Comparison of ENCODE assay signal across 8 cellular contexts in the genomic region with DNA sequence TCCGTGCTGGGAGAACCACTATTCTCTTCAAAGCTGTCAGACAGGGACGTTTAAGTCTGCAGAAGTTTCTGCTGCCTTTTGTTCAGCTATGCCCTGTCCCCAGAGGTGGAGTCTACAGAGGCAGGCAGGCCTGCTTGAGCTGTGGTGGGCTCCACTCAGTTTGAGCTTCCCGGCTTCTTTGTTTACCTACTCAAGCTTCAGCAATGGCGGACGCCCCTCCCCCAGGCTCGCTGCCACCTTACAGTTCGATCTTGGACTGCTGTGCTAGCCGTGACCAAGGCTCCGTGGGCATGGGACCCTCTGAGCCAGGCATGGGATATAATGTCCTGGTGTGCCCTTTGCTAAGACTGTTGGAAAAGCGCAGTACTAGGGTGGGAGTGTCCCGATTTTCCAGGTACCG. TPM values are rescaled to one million over a fixed set of nuclear protein-coding genes. Genes with fewer than 3 reads are reported as not detected.
DNase-seq lines count a peak whose midpoint lies in the region; ATAC-seq, FAIRE-seq and TF ChIP-seq lines count a peak whose summit lies in the region.
"Not testable (repeated sequence)": the region's sequence is repeated elsewhere in the genome, so short reads cannot be mapped to it uniquely, and the experiment has no call there.

No MANE protein-coding gene starts in this region.

- POLR2A ChIA-PET in HepG2 (lab: Yijun Ruan, JAX) = interaction anchor here (1.2 kb wide), 2 partner anchors 16 to 21 kb away, joined by 3 read pairs; a partner anchor contains a TSS

- peaks cover 28% of the 10 kb centered on the region for H3K4me1 ChIP-seq in CD4-positive, CD25-positive, alpha-beta regulatory T cell (ENCODE audit: control insufficient read depth, insufficient read depth, low read length, poor library complexity, severe bottlenecking)
- H3K4me1 ChIP-seq in ascending aorta (peaks cover 17 to 37% of the 10 kb centered on the region in 2 donors), left ventricle myocardium inferior (peaks cover 74% of the 10 kb centered on the region), HepG2 (ENCODE audit: insufficient read depth, low read length) (peaks cover 55% of the 10 kb centered on the region), sigmoid colon (peaks cover 0 to 25% (median 21%) of the 10 kb centered on the region in 4 donors)
- not testable (repeated sequence) for H3K4me1 ChIP-seq in right cardiac atrium (ENCODE audit: control insufficient read depth, insufficient read depth, low read length)

- FAIRE-seq in HepG2 (lab: Jason Lieb, UNC) = not testable (repeated sequence)

- not testable (repeated sequence) for H3K4me3 ChIP-seq in CD4-positive, CD25-positive, alpha-beta regulatory T cell (ENCODE audit: low read depth, low read length); ascending aorta; left ventricle myocardium inferior; right cardiac atrium (ENCODE audit: low read length); sigmoid colon
- H3K4me3 ChIP-seq in HepG2 (replicated peaks in 1 of 3; ENCODE audit: insufficient read depth in 1 of 3, low read depth in 2 of 3, low read length in 3 of 3) = peak overlapping the region in 2 of 3 experiments; percentile 18 to 38; a peak in 3 of 6 replicates

- TF ChIP-seq RAD21 in HepG2 (CRISPR knock-in tag; IDR thresholded peaks at IDR 0.05) = not testable (repeated sequence)

- H2AFZ ChIP-seq in HepG2 (ENCODE audit: low read length) = not testable (repeated sequence)

- H3K9ac ChIP-seq in HepG2 (ENCODE audit: insufficient read depth, low read depth, low read length) = not testable (repeated sequence)

- ATAC-seq in CD4-positive, CD25-positive, alpha-beta regulatory T cell (ENCODE audit: low read depth in 2 of 2); left ventricle myocardium superior; right cardiac atrium; HepG2; stimulated activated naive B cell treated with anti-CD40 and anti-IgM and Interleukin-4, amounts not matched to agents 10 μg/mL and 1 μg/mL and 100 μg/mL, for 72 hours (replicated peaks): not testable (repeated sequence)

- not testable (repeated sequence) for H3K79me2 ChIP-seq in HepG2 (ENCODE audit: insufficient read depth, low read length)

- CTCF ChIA-PET in HepG2 (lab: Yijun Ruan, JAX; ENCODE audit: low intra/inter-chr PET ratio, low total read pairs) = not testable (repeated sequence)

- not testable (repeated sequence) for H3K4me3 Mint-ChIP-seq in CD4-positive, CD25-positive, alpha-beta regulatory T cell; stimulated activated naive B cell treated with anti-CD40 and anti-IgM and Interleukin-4, amounts not matched to agents 10 μg/mL and 1 μg/mL and 100 μg/mL, for 72 hours

- H3K4me1 Mint-ChIP-seq in CD4-positive, CD25-positive, alpha-beta regulatory T cell = peaks cover 21 to 74% (median 43%) of the 10 kb centered on the region in 4 donors
- peaks cover 4 to 38% of the 10 kb centered on the region in 2 donors for H3K4me1 Mint-ChIP-seq in stimulated activated naive B cell treated with anti-CD40 and anti-IgM and Interleukin-4, amounts not matched to agents 10 μg/mL and 1 μg/mL and 100 μg/mL, for 72 hours

- DNase-seq in CD4-positive, CD25-positive, alpha-beta regulatory T cell; ascending aorta (ENCODE audit: low spot score in 2 of 2); left ventricle myocardium inferior; HepG2 (ENCODE audit: low spot score); stimulated activated naive B cell treated with anti-CD40 and anti-IgM and Interleukin-4, amounts not matched to agents 10 μg/mL and 1 μg/mL and 100 μg/mL, for 72 hours: not testable (repeated sequence)
- peak; percentile 22 for DNase-seq in left ventricle myocardium superior
- peak in 2 of 3 donors; percentile 46 to 58 for DNase-seq in right cardiac atrium
- DNase-seq in sigmoid colon = peak; percentile 52

- not testable (repeated sequence) for H3K27ac ChIP-seq in CD4-positive, CD25-positive, alpha-beta regulatory T cell (ENCODE audit: insufficient read depth, low read length, poor library complexity, severe bottlenecking); right cardiac atrium (ENCODE audit: low read length); sigmoid colon
- H3K27ac ChIP-seq in ascending aorta = peak overlapping the region; percentile 27 to 71
- H3K27ac ChIP-seq in left ventricle myocardium inferior (replicated peaks) = peak overlapping the region; percentile 90
- H3K27ac ChIP-seq in HepG2 (ENCODE audit: extremely low read length, insufficient read depth, low read length) = peak overlapping the region; percentile 39

- H3K9me3 Mint-ChIP-seq in CD4-positive, CD25-positive, alpha-beta regulatory T cell; stimulated activated naive B cell treated with anti-CD40 and anti-IgM and Interleukin-4, amounts not matched to agents 10 μg/mL and 1 μg/mL and 100 μg/mL, for 72 hours: not testable (repeated sequence)

- TF ChIP-seq CTCF in ascending aorta (IDR thresholded peaks at IDR 0.05); left ventricle myocardium inferior (IDR thresholded peaks at IDR 0.05; ENCODE audit: borderline replicate concordance); HepG2 (CRISPR knock-in tag; IDR thresholded peaks at IDR 0.05); sigmoid colon (IDR thresholded peaks at IDR 0.05): not testable (repeated sequence)

- BruUV-seq in HepG2 (replicated peaks; lab: Mats Ljungman, UMichigan) = not testable (repeated sequence)

- not testable (repeated sequence) for TF ChIP-seq POLR2A in HepG2 (IDR thresholded peaks at IDR 0.05; ENCODE audit: insufficient read depth in 1 of 2, low read depth in 2 of 2, low read length in 2 of 2); sigmoid colon (IDR thresholded peaks at IDR 0.05)

- 97% methylated on average over 12 of the region's 12 CpGs for WGBS in right cardiac atrium
- 55% methylated on average over 11 of the region's 12 CpGs for WGBS in HepG2 (ENCODE audit: low lambda C conversion rate)
- 97 to 98% methylated on average over 12 of the region's 12 CpGs for WGBS in sigmoid colon, 2 donors

- not testable (repeated sequence) for H3K36me3 ChIP-seq in CD4-positive, CD25-positive, alpha-beta regulatory T cell (ENCODE audit: control insufficient read depth, insufficient read depth, low read length); ascending aorta; HepG2 (replicated peaks in 1 of 2; ENCODE audit: control insufficient read depth in 1 of 2, insufficient read depth in 2 of 2, low read length in 2 of 2); sigmoid colon
- H3K36me3 ChIP-seq in left ventricle myocardium inferior = peaks cover 12% of the 10 kb centered on the region

- H3K4me2 ChIP-seq in HepG2 (ENCODE audit: low read depth, low read length) = peak overlapping the region; percentile 54

- H3K27me3 ChIP-seq in CD4-positive, CD25-positive, alpha-beta regulatory T cell (ENCODE audit: control insufficient read depth, insufficient read depth, low read length); ascending aorta; left ventricle myocardium inferior (ENCODE audit: low read depth); right cardiac atrium (ENCODE audit: control insufficient read depth, insufficient read depth); HepG2 (ENCODE audit: control insufficient read depth in 1 of 2, insufficient read depth in 2 of 2, low read length in 2 of 2); sigmoid colon: not testable (repeated sequence)

- H3K36me3 Mint-ChIP-seq in CD4-positive, CD25-positive, alpha-beta regulatory T cell = peaks cover 11% of the 10 kb centered on the region
- H3K36me3 Mint-ChIP-seq in stimulated activated naive B cell treated with anti-CD40 and anti-IgM and Interleukin-4, amounts not matched to agents 10 μg/mL and 1 μg/mL and 100 μg/mL, for 72 hours = peaks cover 24 to 32% of the 10 kb centered on the region in 2 donors

- in situ Hi-C loops in HepG2 (cut with HindIII; ENCODE audit: extremely low pct_ligation_motif_present, low pct_unique_long_range_greater_than_20kb) = not testable (repeated sequence)

- not testable (repeated sequence) for H3K27me3 Mint-ChIP-seq in CD4-positive, CD25-positive, alpha-beta regulatory T cell; stimulated activated naive B cell treated with anti-CD40 and anti-IgM and Interleukin-4, amounts not matched to agents 10 μg/mL and 1 μg/mL and 100 μg/mL, for 72 hours

- not testable (repeated sequence) for H4K20me1 ChIP-seq in HepG2 (ENCODE audit: insufficient read depth, low read length)

- peak overlapping the region in 2 of 3 donors; percentile 56 to 86 for H3K27ac Mint-ChIP-seq in CD4-positive, CD25-positive, alpha-beta regulatory T cell
- H3K27ac Mint-ChIP-seq in stimulated activated naive B cell treated with anti-CD40 and anti-IgM and Interleukin-4, amounts not matched to agents 10 μg/mL and 1 μg/mL and 100 μg/mL, for 72 hours = peak overlapping the region; percentile 56

- not testable (repeated sequence) for TF ChIP-seq EP300 in HepG2 (IDR thresholded peaks at IDR 0.05; ENCODE audit: low read depth in 2 of 2, low read length in 2 of 2); HepG2 (CRISPR knock-in tag; IDR thresholded peaks at IDR 0.05; ENCODE audit: borderline replicate concordance); sigmoid colon (IDR thresholded peaks at IDR 0.05)

- intact Hi-C loops in ascending aorta (cut with DNase I); left ventricle myocardium inferior (cut with micrococcal nuclease); left ventricle myocardium superior (cut with micrococcal nuclease); right cardiac atrium (cut with DNase I); HepG2 (cut with micrococcal nuclease; ENCODE audit: unreplicated experiment); sigmoid colon (cut with DNase I): not testable (repeated sequence)

- H3K9me3 ChIP-seq in CD4-positive, CD25-positive, alpha-beta regulatory T cell (ENCODE audit: control insufficient read depth in 2 of 2, low read length in 2 of 2); ascending aorta; left ventricle myocardium inferior (replicated peaks); right cardiac atrium (ENCODE audit: control insufficient read depth, low read length); HepG2 (ENCODE audit: low read length); sigmoid colon: not testable (repeated sequence)

RNA-seq across cellular contexts. Expression of a gene that starts 20.9 kb away (rescaled TPM):
- 66.5 TPM for total RNA-seq in CD4-positive, CD25-positive, alpha-beta regulatory T cell
- 10 to 100 TPM; 53.0 to 65.2 (median 56.8) TPM for polyA plus RNA-seq in CD4-positive, CD25-positive, alpha-beta regulatory T cell
- total RNA-seq in ascending aorta (40.3 TPM), left ventricle myocardium inferior (169 TPM), left ventricle myocardium superior (202 TPM), right cardiac atrium (100 to 1,000 TPM in 3 of 4 donors, 10 to 100 TPM in 1; 98.2 to 141 (median 134) TPM), HepG2 (2016; rRNA removed; fragmentation: Illumina TruSeq; extraction: Trizol) (21.0 and 32.4 TPM in 2 replicates), sigmoid colon (10 to 100 TPM; 46.8 to 68.1 (median 49.1) TPM)
- polyA plus RNA-seq in right cardiac atrium (37.6 TPM), HepG2 (2011; rRNA removed) (7.7 and 8.9 TPM in 2 replicates), sigmoid colon (10 to 100 TPM; 17.0 to 76.5 (median 45.0) TPM)
- total RNA-seq in HepG2 (2016; cell fraction: cytosol; rRNA removed; fragmentation: Illumina TruSeq; extraction: Trizol; ENCODE audit: low read depth) = 7.5 and 7.9 TPM in 2 replicates
- total RNA-seq in HepG2 (2016; cell fraction: insoluble cytoplasmic fraction; rRNA removed; fragmentation: Illumina TruSeq; extraction: Trizol) = 19.5 and 29.4 TPM in 2 replicates
- 30.0 and 33.2 TPM in 2 replicates for total RNA-seq in HepG2 (2016; cell fraction: membrane; rRNA removed; fragmentation: Illumina TruSeq; extraction: Trizol)
- total RNA-seq in HepG2 (2016; cell fraction: nucleus; rRNA removed; fragmentation: Illumina TruSeq; extraction: Trizol) = 26.8 and 28.3 TPM in 2 replicates
- 4.1 and 6.4 TPM in 2 replicates for polyA plus RNA-seq in HepG2 (2011; cell fraction: cytosol; rRNA removed)
- polyA plus RNA-seq in HepG2 (2011; cell fraction: nucleus; rRNA removed) = 9.3 and 10.7 TPM in 2 replicates
- polyA plus RNA-seq in HepG2 (2012) = 7.2 and 8.6 TPM in 2 replicates
- 3.4 and 4.8 TPM in 2 replicates for polyA plus RNA-seq in HepG2 (2016; cell fraction: cytosol; fragmentation: Illumina TruSeq; extraction: Trizol; ENCODE audit: low read depth)
- 15.6 and 16.6 TPM in 2 replicates for polyA plus RNA-seq in HepG2 (2016; cell fraction: insoluble cytoplasmic fraction; fragmentation: Illumina TruSeq; extraction: Trizol; ENCODE audit: low read depth)
- polyA plus RNA-seq in HepG2 (2016; cell fraction: membrane; fragmentation: Illumina TruSeq; extraction: Trizol; ENCODE audit: low read depth) = 11.2 and 11.7 TPM in 2 replicates
- 16.4 and 17.3 TPM in 2 replicates for polyA plus RNA-seq in HepG2 (2016; cell fraction: nucleus; fragmentation: Illumina TruSeq; extraction: Trizol; ENCODE audit: insufficient read depth, low read depth)
- 11.7 and 20.5 TPM in 2 replicates for polyA minus RNA-seq in HepG2 (2011; rRNA and poly(A)+ RNA removed; ENCODE audit: low replicate concordance)
- polyA minus RNA-seq in HepG2 (2011; cell fraction: cytosol; rRNA and poly(A)+ RNA removed) = 8.0 and 9.8 TPM in 2 replicates
- 45.7 and 50.8 TPM in 2 replicates for polyA minus RNA-seq in HepG2 (2011; cell fraction: nucleus; rRNA and poly(A)+ RNA removed)

RNA-seq across cellular contexts. Expression of a gene that starts 21.2 kb away (rescaled TPM):
- total RNA-seq in CD4-positive, CD25-positive, alpha-beta regulatory T cell = 11.0 TPM
- 10 to 100 TPM; 34.2 to 44.2 (median 35.6) TPM for polyA plus RNA-seq in CD4-positive, CD25-positive, alpha-beta regulatory T cell
- total RNA-seq in ascending aorta (22.8 TPM), left ventricle myocardium inferior (57.5 TPM), left ventricle myocardium superior (81.4 TPM), right cardiac atrium (10 to 100 TPM; 35.4 to 51.3 (median 43.4) TPM), HepG2 (2016; rRNA removed; fragmentation: Illumina TruSeq; extraction: Trizol) (66.6 and 73.8 TPM in 2 replicates), sigmoid colon (10 to 100 TPM; 14.7 to 32.3 (median 17.1) TPM)
- polyA plus RNA-seq in right cardiac atrium (46.9 TPM), HepG2 (2011; rRNA removed) (28.6 and 34.1 TPM in 2 replicates), sigmoid colon (100 to 1,000 TPM in 1 of 3 donors, 10 to 100 TPM in 2; 23.0 to 142 (median 70.9) TPM)
- 155 and 168 TPM in 2 replicates for total RNA-seq in HepG2 (2016; cell fraction: cytosol; rRNA removed; fragmentation: Illumina TruSeq; extraction: Trizol; ENCODE audit: low read depth)
- total RNA-seq in HepG2 (2016; cell fraction: insoluble cytoplasmic fraction; rRNA removed; fragmentation: Illumina TruSeq; extraction: Trizol) = 65.4 and 69.5 TPM in 2 replicates
- 248 and 275 TPM in 2 replicates for total RNA-seq in HepG2 (2016; cell fraction: membrane; rRNA removed; fragmentation: Illumina TruSeq; extraction: Trizol)
- 48.5 and 52.0 TPM in 2 replicates for total RNA-seq in HepG2 (2016; cell fraction: nucleus; rRNA removed; fragmentation: Illumina TruSeq; extraction: Trizol)
- polyA plus RNA-seq in HepG2 (2011; cell fraction: cytosol; rRNA removed) = 14.8 and 23.2 TPM in 2 replicates
- polyA plus RNA-seq in HepG2 (2011; cell fraction: nucleus; rRNA removed) = 14.3 and 19.5 TPM in 2 replicates
- polyA plus RNA-seq in HepG2 (2012) = 28.1 and 39.7 TPM in 2 replicates
- 187 and 197 TPM in 2 replicates for polyA plus RNA-seq in HepG2 (2016; cell fraction: cytosol; fragmentation: Illumina TruSeq; extraction: Trizol; ENCODE audit: low read depth)
- 78.3 and 87.0 TPM in 2 replicates for polyA plus RNA-seq in HepG2 (2016; cell fraction: insoluble cytoplasmic fraction; fragmentation: Illumina TruSeq; extraction: Trizol; ENCODE audit: low read depth)
- 257 and 275 TPM in 2 replicates for polyA plus RNA-seq in HepG2 (2016; cell fraction: membrane; fragmentation: Illumina TruSeq; extraction: Trizol; ENCODE audit: low read depth)
- polyA plus RNA-seq in HepG2 (2016; cell fraction: nucleus; fragmentation: Illumina TruSeq; extraction: Trizol; ENCODE audit: insufficient read depth, low read depth) = 78.8 and 84.3 TPM in 2 replicates
- polyA minus RNA-seq in HepG2 (2011; rRNA and poly(A)+ RNA removed; ENCODE audit: low replicate concordance) = 6.0 and 24.6 TPM in 2 replicates
- polyA minus RNA-seq in HepG2 (2011; cell fraction: cytosol; rRNA and poly(A)+ RNA removed) = 13.8 and 19.3 TPM in 2 replicates
- polyA minus RNA-seq in HepG2 (2011; cell fraction: nucleus; rRNA and poly(A)+ RNA removed) = 24.5 and 27.1 TPM in 2 replicates
